In the genomic region with DNA sequence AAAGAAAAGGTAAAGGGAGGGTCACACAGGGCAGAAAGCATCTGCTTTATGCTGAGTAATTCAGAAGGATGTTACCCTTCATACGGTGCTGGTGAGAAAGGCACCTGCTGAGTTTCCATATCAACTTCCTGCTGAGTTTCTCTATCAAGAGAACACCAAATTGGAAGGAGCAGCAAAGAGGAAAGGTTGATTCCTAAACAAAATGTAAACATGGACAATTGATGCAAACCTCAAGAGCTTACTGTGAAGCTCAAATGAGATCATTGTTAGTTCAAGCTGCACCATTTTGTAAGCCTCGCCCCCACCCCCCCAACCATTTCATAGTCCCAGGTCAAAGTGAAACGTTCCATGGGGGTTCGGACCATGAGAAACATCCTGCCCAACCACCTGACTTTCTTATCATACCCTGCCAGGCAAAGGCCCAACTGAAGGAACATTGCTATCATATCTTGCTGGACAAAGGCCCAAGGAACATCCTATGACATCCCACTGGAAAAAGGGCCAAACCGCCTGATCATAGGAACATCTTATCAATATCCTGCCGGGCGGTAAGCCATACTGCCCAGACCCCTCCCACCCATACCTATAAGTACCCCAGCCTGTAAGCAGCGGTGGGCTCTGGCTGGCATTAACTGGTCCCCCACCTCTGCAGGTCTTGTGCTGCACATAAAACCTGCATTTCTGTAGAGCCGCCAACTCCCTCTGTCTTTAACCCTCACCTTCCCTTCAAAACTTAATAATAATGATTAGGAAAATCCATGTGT, we compare ENCODE assay signal across 15 cellular contexts.
"Had no signal": no experiment of that assay in that cellular context is flagged by ENCODE, and none has a peak within 500 bp of the region (broad histone marks: within the 10 kb centered on the region; RNA-seq: fewer than 3 reads in every experiment).

No MANE protein-coding gene starts in this region.

- H3K36me3 ChIP-seq: thyroid gland had no signal

- ATAC-seq: activated naive CD4-positive, alpha-beta T cell treated with anti-CD3 and anti-CD28 coated beads, Interleukin-2, amount 50 U/mL, for 72 hours; activated T-cell treated with anti-CD3 and anti-CD28 coated beads, Interleukin-2, amount 50 U/mL, for 72 hours; esophagus mucosa; left lung; naive thymus-derived CD8-positive, alpha-beta T cell; stimulated activated memory B cell treated with anti-CD40 and anti-IgM and Interleukin-4, amounts not matched to agents 10 μg/mL and 1 μg/mL and 100 μg/mL, for 72 hours had no signal

- H3K4me1 ChIP-seq: left lung, thyroid gland had no signal

- H3K27me3 ChIP-seq: left lung, thyroid gland had no signal

- H3K27ac ChIP-seq: left lung, thyroid gland had no signal

- H3K4me3 ChIP-seq: left lung, thyroid gland had no signal

- DNase-seq: activated CD4-positive, alpha-beta T cell treated with anti-CD3 and anti-CD28 coated beads for 48 hours; activated CD8-positive, alpha-beta memory T cell treated with anti-CD3 and anti-CD28 coated beads, Interleukin-2, amount 50 U/mL, for 48 hours; activated gamma-delta T cell; activated T-cell treated with anti-CD3 and anti-CD28 coated beads, Interleukin-2, amount 50 U/mL, for 72 hours; caudate nucleus; islet precursor cell; left lung; naive thymus-derived CD8-positive, alpha-beta T cell; retina; stimulated activated CD4-positive, alpha-beta T cell treated with anti-CD3 and anti-CD28 coated beads, Interleukin-2, amount 100 ng/mL, for 48 hours; T1000; thyroid gland had no signal

- H3K9me3 ChIP-seq: left lung, thyroid gland had no signal
